9 cellular contexts compared by ENCODE assay signal in genomic region chr9:16030513-16031185, GRCh38.
A peak's percentile ranks its signal among the peaks of the same experiment; 100 is the strongest.
DNase-seq lines count a peak whose midpoint lies in the region; ATAC-seq and TF ChIP-seq lines count a peak whose summit lies in the region.
"Had no signal": no experiment of that assay in that cellular context is flagged by ENCODE, and none has a peak within 500 bp of the region (broad histone marks: within the 10 kb centered on the region; RNA-seq: fewer than 3 reads in every experiment).

No MANE protein-coding gene starts in this region.

- ATAC-seq in GM21528 (IDR thresholded peaks at IDR 0.05; ENCODE audit: low FRiP score, unreplicated experiment) = peak; percentile 80

- H3K27ac Mint-ChIP-seq in activated T-helper 1 cell treated with anti-CD3 and anti-CD28 coated beads, Interleukin-12 subunit alpha, Interleukin-12 subunit beta, Interleukin-2, Interleukin-4 antibody, amounts not matched to agents 30 ng/mL and 10 ng/mL and 1 ng/mL, durations not matched to agents 14 hours and 24 hours and 36 hours = no peak overlapping the region
- H3K27ac Mint-ChIP-seq: T-helper 1 cell treated with Interleukin-12 subunit alpha and Interleukin-12 subunit beta and Interleukin-4 antibody, amounts not matched to agents 30 μg/mL and 1 μg/mL, for 36 hours had no signal

- TF ChIP-seq CTCF in GM12864 (IDR thresholded peaks at IDR 0.05; ENCODE audit: low read depth, low read length, missing control alignments) = no peak

- no peaks in the 10 kb centered on the region for H3K36me3 Mint-ChIP-seq in activated T-helper 1 cell treated with anti-CD3 and anti-CD28 coated beads, Interleukin-12 subunit alpha, Interleukin-12 subunit beta, Interleukin-2, Interleukin-4 antibody, amounts not matched to agents 30 ng/mL and 10 ng/mL and 1 ng/mL, durations not matched to agents 14 hours and 24 hours and 36 hours (ENCODE audit: low read depth)

- no peaks in the 10 kb centered on the region for H3K9me3 Mint-ChIP-seq in activated T-helper 1 cell treated with anti-CD3 and anti-CD28 coated beads, Interleukin-12 subunit alpha, Interleukin-12 subunit beta, Interleukin-2, Interleukin-4 antibody, amounts not matched to agents 30 ng/mL and 10 ng/mL and 1 ng/mL, durations not matched to agents 14 hours and 24 hours and 36 hours
- H3K9me3 Mint-ChIP-seq: T-helper 1 cell treated with Interleukin-12 subunit alpha and Interleukin-12 subunit beta and Interleukin-4 antibody, amounts not matched to agents 30 μg/mL and 1 μg/mL, for 36 hours had no signal

- peak; percentile 10 for DNase-seq in GM12864 (ENCODE audit: low read depth)
- peak; percentile 87 for DNase-seq in HS-5 (ENCODE audit: low read depth)
- peak; percentile 98 for DNase-seq in astrocyte of the hippocampus (ENCODE audit: low read depth, low spot score)
- DNase-seq in stromal cell of bone marrow (ENCODE audit: low read depth) = peak; percentile 79
- no peak for DNase-seq in activated T-helper 1 cell treated with anti-CD3 and anti-CD28 coated beads, Interleukin-12 subunit alpha, Interleukin-12 subunit beta, Interleukin-2, Interleukin-4 antibody, amounts not matched to agents 30 ng/mL and 10 ng/mL and 1 ng/mL, durations not matched to agents 14 hours and 24 hours and 36 hours (ENCODE audit: low spot score)
- no peak for DNase-seq in OCI-M2 (lab: John Stamatoyannopoulos, UW; ENCODE audit: unreplicated experiment)
- no peak for DNase-seq in germinal center (ENCODE audit: low spot score)

- H3K4me3 ChIP-seq in GM12864 (ENCODE audit: low read depth, low read length) = no peak overlapping the region

- peaks cover 15% of the 10 kb centered on the region for H3K27me3 Mint-ChIP-seq in activated T-helper 1 cell treated with anti-CD3 and anti-CD28 coated beads, Interleukin-12 subunit alpha, Interleukin-12 subunit beta, Interleukin-2, Interleukin-4 antibody, amounts not matched to agents 30 ng/mL and 10 ng/mL and 1 ng/mL, durations not matched to agents 14 hours and 24 hours and 36 hours (ENCODE audit: insufficient read depth)

- intact Hi-C loops in activated T-helper 1 cell treated with anti-CD3 and anti-CD28 coated beads, Interleukin-12 subunit alpha, Interleukin-12 subunit beta, Interleukin-2, Interleukin-4 antibody, amounts not matched to agents 30 ng/mL and 10 ng/mL and 1 ng/mL, durations not matched to agents 14 hours and 24 hours and 36 hours (cut with micrococcal nuclease) = loop anchor here (1.0 kb wide), 1 partner anchor 96 kb away; no protein-coding TSS in a partner anchor

- peaks cover 16% of the 10 kb centered on the region for H3K4me1 Mint-ChIP-seq in activated T-helper 1 cell treated with anti-CD3 and anti-CD28 coated beads, Interleukin-12 subunit alpha, Interleukin-12 subunit beta, Interleukin-2, Interleukin-4 antibody, amounts not matched to agents 30 ng/mL and 10 ng/mL and 1 ng/mL, durations not matched to agents 14 hours and 24 hours and 36 hours (ENCODE audit: low read depth)

- H3K4me3 Mint-ChIP-seq in activated T-helper 1 cell treated with anti-CD3 and anti-CD28 coated beads, Interleukin-12 subunit alpha, Interleukin-12 subunit beta, Interleukin-2, Interleukin-4 antibody, amounts not matched to agents 30 ng/mL and 10 ng/mL and 1 ng/mL, durations not matched to agents 14 hours and 24 hours and 36 hours = no peak overlapping the region
- H3K4me3 Mint-ChIP-seq: T-helper 1 cell treated with Interleukin-12 subunit alpha and Interleukin-12 subunit beta and Interleukin-4 antibody, amounts not matched to agents 30 μg/mL and 1 μg/mL, for 36 hours had no signal

Comparison
In these comparisons a context has a peak if more than half of its experiments do, and no peak if none do; other contexts are left out.
1. DNase-seq: peak in GM12864 (single experiment), HS-5 (single experiment), astrocyte of the hippocampus (single experiment) and stromal cell of bone marrow (single experiment); none in activated T-helper 1 cell treated with anti-CD3 and anti-CD28 coated beads, Interleukin-12 subunit alpha, Interleukin-12 subunit beta, Interleukin-2, Interleukin-4 antibody, amounts not matched to agents 30 ng/mL and 10 ng/mL and 1 ng/mL, durations not matched to agents 14 hours and 24 hours and 36 hours (single experiment), OCI-M2 (single experiment) and germinal center (single experiment).